7 cellular contexts compared by ENCODE assay signal in the genomic region with DNA sequence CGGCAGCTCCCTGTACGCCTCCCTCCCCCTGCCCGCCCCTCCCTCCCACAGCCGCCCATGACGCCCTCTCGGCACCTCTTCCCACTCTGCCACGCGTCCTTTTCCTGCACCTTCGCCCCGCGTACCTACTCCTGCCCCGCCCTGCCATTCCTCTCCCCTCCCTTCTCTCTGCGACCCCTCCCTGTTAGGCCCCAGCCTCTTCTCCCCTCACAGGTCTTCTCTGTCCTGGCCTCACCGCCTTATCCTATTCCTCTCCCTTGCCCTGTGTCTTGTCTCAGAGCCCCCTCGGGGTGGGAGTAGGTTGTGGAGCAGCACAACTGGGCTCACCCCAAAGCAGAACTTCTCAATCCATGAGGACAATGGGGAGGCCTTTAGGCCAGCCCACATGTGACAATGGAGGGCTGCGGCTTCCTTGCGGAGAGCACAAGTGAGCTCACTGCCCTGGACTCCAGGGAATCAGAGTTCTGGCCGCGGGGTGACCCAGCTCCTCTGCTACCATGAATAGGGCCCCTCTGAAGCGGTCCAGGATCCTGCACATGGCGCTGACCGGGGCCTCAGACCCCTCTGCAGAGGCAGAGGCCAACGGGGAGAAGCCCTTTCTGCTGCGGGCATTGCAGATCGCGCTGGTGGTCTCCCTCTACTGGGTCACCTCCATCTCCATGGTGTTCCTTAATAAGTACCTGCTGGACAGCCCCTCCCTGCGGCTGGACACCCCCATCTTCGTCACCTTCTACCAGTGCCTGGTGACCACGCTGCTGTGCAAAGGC. TPM values are rescaled to one million over a fixed set of nuclear protein-coding genes. Genes with fewer than 3 reads are reported as not detected.
DNase-seq lines count a peak whose midpoint lies in the region; ATAC-seq and TF ChIP-seq lines count a peak whose summit lies in the region.

No MANE protein-coding gene starts in this region.

- no peak overlapping the region for H2AFZ ChIP-seq in Karpas-422 (ENCODE audit: low read length)

- no peaks in the 10 kb centered on the region for H3K36me3 ChIP-seq in Karpas-422 (ENCODE audit: insufficient read depth, low read length)
- peaks cover 7% of the 10 kb centered on the region for H3K36me3 ChIP-seq in adipocyte (ENCODE audit: control insufficient read depth, insufficient read depth, low read length, severe bottlenecking)

- H3K79me2 ChIP-seq in Karpas-422 (ENCODE audit: low read length) = peaks cover 26% of the 10 kb centered on the region

- H3K27ac ChIP-seq in Karpas-422 (ENCODE audit: low read length) = no peak overlapping the region

- no peak for TF ChIP-seq CTCF in retinal pigment epithelial cell (conservative IDR thresholded peaks at IDR 0.05; ENCODE audit: low read depth, low read length)

- peak overlapping the region; percentile 87 for H3K4me3 ChIP-seq in Karpas-422 (ENCODE audit: low read length)
- peak overlapping the region; percentile 97 for H3K4me3 ChIP-seq in adipocyte (ENCODE audit: low read length)
- peak overlapping the region; percentile 83 for H3K4me3 ChIP-seq in retinal pigment epithelial cell (ENCODE audit: low read length)

- no peaks in the 10 kb centered on the region for H3K27me3 ChIP-seq in Karpas-422 (ENCODE audit: low read length)
- H3K27me3 ChIP-seq in adipocyte (replicated peaks; ENCODE audit: control insufficient read depth, insufficient read depth, low read length) = no peaks in the 10 kb centered on the region

- ATAC-seq in GM21619 (IDR thresholded peaks at IDR 0.05; ENCODE audit: unreplicated experiment) = peak; percentile 20

- H3K4me1 ChIP-seq in Karpas-422 (ENCODE audit: low read length) = peaks cover 31% of the 10 kb centered on the region
- H3K4me1 ChIP-seq in adipocyte (ENCODE audit: control insufficient read depth, insufficient read depth, low read length) = peaks cover 37% of the 10 kb centered on the region

- no peaks in the 10 kb centered on the region for H4K20me1 ChIP-seq in Karpas-422 (ENCODE audit: insufficient read depth, low read depth, low read length)

- H3K4me2 ChIP-seq in Karpas-422 (ENCODE audit: low read depth, low read length, poor library complexity, severe bottlenecking) = peak overlapping the region; percentile 95

- no peaks in the 10 kb centered on the region for H3K9me2 ChIP-seq in Karpas-422 (replicated peaks; ENCODE audit: insufficient read depth, low read length)

- H3K9ac ChIP-seq in Karpas-422 (ENCODE audit: low read length) = peak overlapping the region; percentile 86
- H3K9ac ChIP-seq in adipocyte (ENCODE audit: low read length) = peak overlapping the region; percentile 96

- DNase-seq in ELR (ENCODE audit: low read depth) (peak; percentile 85), Karpas-422 (no peak), adipocyte (ENCODE audit: low read depth) (peak; percentile 70), hepatic stellate cell (ENCODE audit: low spot score) (peak; percentile 76), retinal pigment epithelial cell (ENCODE audit: low read depth) (no peak), inferior parietal cortex (ENCODE audit: extremely low spot score) (no peak)

- H3K9me3 ChIP-seq in Karpas-422 (ENCODE audit: low read length) (no peaks in the 10 kb centered on the region), adipocyte (ENCODE audit: control insufficient read depth, low read length) (no peaks in the 10 kb centered on the region)

RNA-seq across cellular contexts. Expression of a gene that starts 0.5 kb away (rescaled TPM):
- total RNA-seq in Karpas-422 (2014; rRNA removed; shearing (Covaris generic); ENCODE audit: low replicate concordance) = 4.5 and 4.8 TPM in 2 replicates

RNA-seq across cellular contexts. Expression of a gene that starts 41.8 kb away (rescaled TPM):
- total RNA-seq in Karpas-422 (2014; rRNA removed; shearing (Covaris generic); ENCODE audit: low replicate concordance) = 12.5 and 16.1 TPM in 2 replicates

Comparison
In these comparisons a context has a peak if more than half of its experiments do, and no peak if none do; other contexts are left out.
1. DNase-seq: peak in ELR (single experiment), adipocyte (single experiment) and hepatic stellate cell (single experiment); none in Karpas-422 (single experiment), retinal pigment epithelial cell (single experiment) and inferior parietal cortex (single experiment).
2. Peak in every context shown above with its lines, with median percentiles within 50 percentile points of each other: H3K4me3 ChIP-seq.